In the genomic region with DNA sequence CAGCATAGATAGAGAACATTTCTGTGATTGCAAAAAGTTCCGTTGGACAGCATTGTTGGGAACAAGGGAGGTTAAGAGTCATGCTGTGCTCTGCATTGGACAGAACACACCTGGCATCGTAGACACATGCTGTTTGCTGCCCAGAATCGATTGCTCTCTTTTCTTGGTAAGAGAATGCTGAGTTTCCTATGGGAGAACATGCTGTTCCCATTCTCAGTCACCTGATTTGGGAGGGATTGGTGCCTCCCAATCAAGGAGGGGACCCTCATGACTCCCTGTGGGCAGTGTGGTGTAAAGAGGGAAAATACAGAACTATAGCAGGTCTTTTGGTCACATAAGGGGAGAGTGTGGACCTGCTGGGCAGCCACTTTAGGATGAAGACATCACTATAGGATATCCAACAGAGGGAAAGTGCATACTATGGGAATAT, we compare ENCODE assay signal across 1 cellular context.
TF ChIP-seq lines count a peak whose summit lies in the region.

No MANE protein-coding gene starts in this region.

TF ChIP-seq in SK-N-SH treated with all-trans-retinoic acid at 6 μM for 48 hours, 23 proteins besides CTCF, POLR2A, EP300 and RAD21 (continued from another document):
- TF ChIP-seq, protein P1, sequence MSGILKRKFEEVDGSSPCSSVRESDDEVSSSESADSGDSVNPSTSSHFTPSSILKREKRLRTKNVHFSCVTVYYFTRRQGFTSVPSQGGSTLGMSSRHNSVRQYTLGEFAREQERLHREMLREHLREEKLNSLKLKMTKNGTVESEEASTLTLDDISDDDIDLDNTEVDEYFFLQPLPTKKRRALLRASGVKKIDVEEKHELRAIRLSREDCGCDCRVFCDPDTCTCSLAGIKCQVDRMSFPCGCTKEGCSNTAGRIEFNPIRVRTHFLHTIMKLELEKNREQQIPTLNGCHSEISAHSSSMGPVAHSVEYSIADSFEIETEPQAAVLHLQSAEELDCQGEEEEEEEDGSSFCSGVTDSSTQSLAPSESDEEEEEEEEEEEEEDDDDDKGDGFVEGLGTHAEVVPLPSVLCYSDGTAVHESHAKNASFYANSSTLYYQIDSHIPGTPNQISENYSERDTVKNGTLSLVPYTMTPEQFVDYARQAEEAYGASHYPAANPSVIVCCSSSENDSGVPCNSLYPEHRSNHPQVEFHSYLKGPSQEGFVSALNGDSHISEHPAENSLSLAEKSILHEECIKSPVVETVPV (CRISPR knock-in tag; IDR thresholded peaks at IDR 0.05), result no peak
- TF ChIP-seq RARB (CRISPR knock-in tag; IDR thresholded peaks at IDR 0.05), result no peak
- no peak for TF ChIP-seq ZFP30 (CRISPR knock-in tag; IDR thresholded peaks at IDR 0.05)
- TF ChIP-seq SNAI2 (CRISPR knock-in tag; IDR thresholded peaks at IDR 0.05), result no peak
- TF ChIP-seq BACH2 (CRISPR knock-in tag; IDR thresholded peaks at IDR 0.05; ENCODE audit: borderline replicate concordance), result no peak
- TF ChIP-seq, protein P2, sequence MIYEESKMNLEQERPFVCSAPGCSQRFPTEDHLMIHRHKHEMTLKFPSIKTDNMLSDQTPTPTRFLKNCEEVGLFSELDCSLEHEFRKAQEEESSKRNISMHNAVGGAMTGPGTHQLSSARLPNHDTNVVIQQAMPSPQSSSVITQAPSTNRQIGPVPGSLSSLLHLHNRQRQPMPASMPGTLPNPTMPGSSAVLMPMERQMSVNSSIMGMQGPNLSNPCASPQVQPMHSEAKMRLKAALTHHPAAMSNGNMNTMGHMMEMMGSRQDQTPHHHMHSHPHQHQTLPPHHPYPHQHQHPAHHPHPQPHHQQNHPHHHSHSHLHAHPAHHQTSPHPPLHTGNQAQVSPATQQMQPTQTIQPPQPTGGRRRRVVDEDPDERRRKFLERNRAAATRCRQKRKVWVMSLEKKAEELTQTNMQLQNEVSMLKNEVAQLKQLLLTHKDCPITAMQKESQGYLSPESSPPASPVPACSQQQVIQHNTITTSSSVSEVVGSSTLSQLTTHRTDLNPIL (CRISPR knock-in tag; IDR thresholded peaks at IDR 0.05; ENCODE audit: low read depth), result no peak
- TF ChIP-seq ZNF565 (CRISPR knock-in tag; conservative IDR thresholded peaks at IDR 0.05; ENCODE audit: low read depth), result no peak
- TF ChIP-seq ZNF8 (CRISPR knock-in tag; IDR thresholded peaks at IDR 0.05), result no peak
- no peak for TF ChIP-seq PPARA (CRISPR knock-in tag; IDR thresholded peaks at IDR 0.05; ENCODE audit: borderline replicate concordance)
- TF ChIP-seq, protein P3, sequence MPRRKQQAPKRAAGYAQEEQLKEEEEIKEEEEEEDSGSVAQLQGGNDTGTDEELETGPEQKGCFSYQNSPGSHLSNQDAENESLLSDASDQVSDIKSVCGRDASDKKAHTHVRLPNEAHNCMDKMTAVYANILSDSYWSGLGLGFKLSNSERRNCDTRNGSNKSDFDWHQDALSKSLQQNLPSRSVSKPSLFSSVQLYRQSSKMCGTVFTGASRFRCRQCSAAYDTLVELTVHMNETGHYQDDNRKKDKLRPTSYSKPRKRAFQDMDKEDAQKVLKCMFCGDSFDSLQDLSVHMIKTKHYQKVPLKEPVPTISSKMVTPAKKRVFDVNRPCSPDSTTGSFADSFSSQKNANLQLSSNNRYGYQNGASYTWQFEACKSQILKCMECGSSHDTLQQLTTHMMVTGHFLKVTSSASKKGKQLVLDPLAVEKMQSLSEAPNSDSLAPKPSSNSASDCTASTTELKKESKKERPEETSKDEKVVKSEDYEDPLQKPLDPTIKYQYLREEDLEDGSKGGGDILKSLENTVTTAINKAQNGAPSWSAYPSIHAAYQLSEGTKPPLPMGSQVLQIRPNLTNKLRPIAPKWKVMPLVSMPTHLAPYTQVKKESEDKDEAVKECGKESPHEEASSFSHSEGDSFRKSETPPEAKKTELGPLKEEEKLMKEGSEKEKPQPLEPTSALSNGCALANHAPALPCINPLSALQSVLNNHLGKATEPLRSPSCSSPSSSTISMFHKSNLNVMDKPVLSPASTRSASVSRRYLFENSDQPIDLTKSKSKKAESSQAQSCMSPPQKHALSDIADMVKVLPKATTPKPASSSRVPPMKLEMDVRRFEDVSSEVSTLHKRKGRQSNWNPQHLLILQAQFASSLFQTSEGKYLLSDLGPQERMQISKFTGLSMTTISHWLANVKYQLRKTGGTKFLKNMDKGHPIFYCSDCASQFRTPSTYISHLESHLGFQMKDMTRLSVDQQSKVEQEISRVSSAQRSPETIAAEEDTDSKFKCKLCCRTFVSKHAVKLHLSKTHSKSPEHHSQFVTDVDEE (CRISPR knock-in tag; IDR thresholded peaks at IDR 0.05), result no peak
- TF ChIP-seq ZFP3 (CRISPR knock-in tag; IDR thresholded peaks at IDR 0.05), result no peak
